11 cellular contexts compared by ENCODE assay signal in the genomic region with DNA sequence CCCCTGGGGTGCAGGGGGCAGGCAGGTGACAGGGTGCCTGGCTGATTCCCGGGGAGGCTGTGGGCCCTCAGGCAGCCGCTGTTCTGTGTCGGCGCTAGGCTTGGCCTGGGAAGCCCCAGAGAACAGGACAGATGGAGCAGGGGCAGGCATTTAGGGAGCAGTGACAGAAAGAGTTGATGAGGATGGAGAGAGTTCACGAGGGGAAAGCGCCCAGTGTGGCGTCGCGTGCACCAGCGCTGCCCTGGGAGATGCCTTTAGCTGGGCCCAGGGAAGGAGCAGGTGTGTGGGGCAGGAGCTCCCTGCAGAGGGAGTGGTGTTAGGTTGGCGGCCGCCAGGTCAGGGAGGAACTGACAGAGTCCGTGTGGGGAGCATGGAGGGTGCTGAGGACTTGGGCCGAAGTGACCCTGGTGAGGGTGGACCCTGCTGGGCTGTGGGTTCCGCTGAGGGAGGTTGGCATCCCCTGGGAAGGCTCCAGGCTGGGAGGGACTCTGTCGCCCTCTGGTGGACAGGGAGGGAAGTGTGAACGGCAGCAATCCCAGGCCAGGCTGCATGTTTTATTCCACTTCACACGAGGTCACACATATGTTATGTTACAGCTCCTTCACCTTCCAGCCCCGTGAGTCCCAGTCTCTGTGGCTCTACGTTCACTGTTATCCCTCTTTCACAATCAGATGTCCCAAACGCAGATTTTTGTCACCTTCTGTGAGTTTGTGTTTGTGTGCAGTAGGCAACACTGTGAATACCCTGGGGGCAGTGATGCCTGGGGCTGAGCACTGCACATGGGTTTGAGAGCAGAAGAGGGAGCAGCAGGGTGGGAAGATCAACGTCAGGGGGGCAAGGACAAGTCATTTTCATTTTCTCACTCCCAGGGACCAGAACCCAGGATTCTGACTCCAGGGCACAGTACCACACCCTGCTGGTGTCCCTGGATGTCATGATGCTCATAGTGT. TPM values are rescaled to one million over a fixed set of nuclear protein-coding genes. Genes with fewer than 3 reads are reported as not detected.
DNase-seq lines count a peak whose midpoint lies in the region; ATAC-seq and TF ChIP-seq lines count a peak whose summit lies in the region.
"Not testable (repeated sequence)": the region's sequence is repeated elsewhere in the genome, so short reads cannot be mapped to it uniquely, and the experiment has no call there.
"Had no signal": no experiment of that assay in that cellular context is flagged by ENCODE, and none has a peak within 500 bp of the region (broad histone marks: within the 10 kb centered on the region; RNA-seq: fewer than 3 reads in every experiment).

No MANE protein-coding gene starts in this region.

- not testable (repeated sequence) for H3K4me2 ChIP-seq in HCT116 (ENCODE audit: low read length); OCI-LY7 (ENCODE audit: low read length)

- H3K27ac Mint-ChIP-seq in activated naive CD8-positive, alpha-beta T cell treated with anti-CD3 and anti-CD28 coated beads, Interleukin-2, amount 10 ng/mL, durations not matched to agents 7 days and 5 days; mesothelial cell of epicardium: not testable (repeated sequence)

- not testable (repeated sequence) for H3K4me3 Mint-ChIP-seq in activated naive CD8-positive, alpha-beta T cell treated with anti-CD3 and anti-CD28 coated beads, Interleukin-2, amount 10 ng/mL, durations not matched to agents 7 days and 5 days; mesothelial cell of epicardium

- intact Hi-C loops in HCT116 (cut with micrococcal nuclease); OCI-LY7 (cut with micrococcal nuclease; ENCODE audit: unreplicated experiment): not testable (repeated sequence)

- not testable (repeated sequence) for H3K36me3 ChIP-seq in BJ (ENCODE audit: control insufficient read depth, insufficient read depth, low read length); HCT116 (ENCODE audit: control insufficient read depth in 1 of 2, insufficient read depth in 2 of 2, low read length in 2 of 2); OCI-LY7 (ENCODE audit: insufficient read depth, low read length)

- RAD21 ChIA-PET in HCT116 (lab: Charles Lee; ENCODE audit: low non-redundant PET in 1 of 2, low total read pairs in 2 of 2, uncharacterized antibody in 2 of 2, unreplicated experiment in 2 of 2), result not testable (repeated sequence)

- not testable (repeated sequence) for TF ChIP-seq POLR2A in HCT116 (IDR thresholded peaks at IDR 0.05; ENCODE audit: borderline replicate concordance, extremely low read depth, insufficient read depth, insufficient read length)

- H3K9ac ChIP-seq in HCT116 (ENCODE audit: low read length), result not testable (repeated sequence)

- not testable (repeated sequence) for DNase-seq in BJ (ENCODE audit: low read depth); HCT116 (ENCODE audit: low read depth, low spot score); epithelial cell of proximal tubule (ENCODE audit: low read depth); mesothelial cell of epicardium (ENCODE audit: low spot score in 2 of 2, unreplicated experiment in 2 of 2)
- peak; percentile 2 for DNase-seq in OCI-LY7 (ENCODE audit: low spot score)
- DNase-seq in activated CD4-positive, alpha-beta T cell treated with anti-CD3 and anti-CD28 coated beads, Interleukin-2, amount 50 U/mL, for 1 hour, result peak; percentile 9
- peak; percentile 59 for DNase-seq in activated naive CD8-positive, alpha-beta T cell treated with anti-CD3 and anti-CD28 coated beads, Interleukin-2, amount 10 ng/mL, durations not matched to agents 7 days and 5 days
- DNase-seq in stimulated activated CD8-positive, alpha-beta memory T cell treated with anti-CD3 and anti-CD28 coated beads, Interleukin-4, amount 100 ng/mL, for 24 hours (ENCODE audit: low read depth), result peak; percentile 15

- not testable (repeated sequence) for H4K20me1 ChIP-seq in HCT116 (ENCODE audit: insufficient read depth); OCI-LY7 (ENCODE audit: insufficient read depth, low read length)

- not testable (repeated sequence) for H3K4me3 ChIP-seq in BJ (ENCODE audit: low read depth, low read length); HCT116 (replicated peaks in 1 of 2; ENCODE audit: low read depth in 1 of 2, low read length in 2 of 2); OCI-LY7 (ENCODE audit: low read depth, low read length, poor library complexity, severe bottlenecking); epithelial cell of proximal tubule (ENCODE audit: low read depth, low read length)

- not testable (repeated sequence) for H3K4me1 Mint-ChIP-seq in activated naive CD8-positive, alpha-beta T cell treated with anti-CD3 and anti-CD28 coated beads, Interleukin-2, amount 10 ng/mL, durations not matched to agents 7 days and 5 days; mesothelial cell of epicardium

- not testable (repeated sequence) for H3K79me2 ChIP-seq in HCT116 (ENCODE audit: insufficient read depth, low read length); OCI-LY7 (ENCODE audit: insufficient read depth, low read depth, low read length)

- BruUV-seq in HCT116 (replicated peaks; lab: Mats Ljungman, UMichigan); OCI-LY7 (replicated peaks; lab: Mats Ljungman, UMichigan): not testable (repeated sequence)

- not testable (repeated sequence) for H3K27ac ChIP-seq in HCT116 (ENCODE audit: low read depth, low read length); OCI-LY7 (ENCODE audit: low read depth, low read length, poor library complexity, severe bottlenecking)

- H3K27me3 Mint-ChIP-seq in activated naive CD8-positive, alpha-beta T cell treated with anti-CD3 and anti-CD28 coated beads, Interleukin-2, amount 10 ng/mL, durations not matched to agents 7 days and 5 days; mesothelial cell of epicardium (ENCODE audit: low read depth): not testable (repeated sequence)

- not testable (repeated sequence) for H3K9me2 ChIP-seq in HCT116 (ENCODE audit: insufficient read depth); OCI-LY7 (ENCODE audit: insufficient read depth, low read length)

- H3K4me1 ChIP-seq in HCT116 (ENCODE audit: control insufficient read depth in 1 of 2, insufficient read depth in 2 of 2, low read length in 2 of 2); OCI-LY7 (ENCODE audit: insufficient read depth, low read length, poor library complexity, severe bottlenecking): not testable (repeated sequence)

- H3K9me3 Mint-ChIP-seq in activated naive CD8-positive, alpha-beta T cell treated with anti-CD3 and anti-CD28 coated beads, Interleukin-2, amount 10 ng/mL, durations not matched to agents 7 days and 5 days, result not testable (repeated sequence)
- H3K9me3 Mint-ChIP-seq in mesothelial cell of epicardium, result peaks cover 59% of the 10 kb centered on the region

- H3K9me3 ChIP-seq in HCT116 (ENCODE audit: control insufficient read depth in 1 of 2, insufficient read depth in 1 of 2, low read depth in 1 of 2, low read length in 2 of 2); OCI-LY7 (ENCODE audit: low read length): not testable (repeated sequence)

- not testable (repeated sequence) for H2AFZ ChIP-seq in HCT116 (ENCODE audit: low read depth, low read length, poor library complexity, severe bottlenecking); OCI-LY7 (ENCODE audit: low read length)

- peak; percentile 46 for TF ChIP-seq RAD21 in HCT116 (IDR thresholded peaks at IDR 0.05; ENCODE audit: low read depth)

- not testable (repeated sequence) for ATAC-seq in HCT116; activated naive CD8-positive, alpha-beta T cell treated with anti-CD3 and anti-CD28 coated beads, Interleukin-2, amount 10 ng/mL, durations not matched to agents 7 days and 5 days (ENCODE audit: low read depth)

- not testable (repeated sequence) for H3K27me3 ChIP-seq in BJ (ENCODE audit: control insufficient read depth, insufficient read depth, low read length); HCT116 (ENCODE audit: insufficient read depth, low read length)

- CTCF ChIA-PET in BJ (lab: Yijun Ruan, JAX), result interaction anchor here (1.4 to 1.5 kb wide), 2 partner anchors 34 to 63 kb away, joined by 3 to 6 read pairs; no protein-coding TSS in a partner anchor
- CTCF ChIA-PET in HCT116 (lab: Charles Lee), result interaction anchor here (0.6 to 1.3 kb wide), 2 partner anchors 43 to 248 kb away, joined by 3 to 5 read pairs; no protein-coding TSS in a partner anchor
- CTCF ChIA-PET in OCI-LY7 (lab: Charles Lee; ENCODE audit: unreplicated experiment), result not testable (repeated sequence)

- TF ChIP-seq CTCF in BJ (IDR thresholded peaks at IDR 0.05; ENCODE audit: insufficient read depth, low read depth, low read length), result peak; percentile 46
- peak; percentile 45 to 56 (median 54); a peak in 4 of 6 replicates for TF ChIP-seq CTCF in HCT116 (IDR thresholded peaks at IDR 0.05 in 2 of 3, conservative IDR thresholded peaks at IDR 0.05 in 1 of 3; ENCODE audit: borderline replicate concordance in 1 of 3, insufficient read depth in 1 of 3, low read depth in 2 of 3, low read length in 2 of 3)
- peak; percentile 62 for TF ChIP-seq CTCF in OCI-LY7 (conservative IDR thresholded peaks at IDR 0.05; ENCODE audit: low read length)
- peak; percentile 43 for TF ChIP-seq CTCF in epithelial cell of proximal tubule (conservative IDR thresholded peaks at IDR 0.05; ENCODE audit: low read depth, low read length)
- TF ChIP-seq CTCF in mesothelial cell of epicardium (IDR thresholded peaks at IDR 0.05; ENCODE audit: unreplicated experiment), result peak; percentile 35

- POLR2A ChIA-PET in BJ (lab: Charles Lee); HCT116 (lab: Charles Lee); OCI-LY7 (lab: Charles Lee); activated naive CD8-positive, alpha-beta T cell treated with anti-CD3 and anti-CD28 coated beads, Interleukin-2, amount 10 ng/mL, durations not matched to agents 7 days and 5 days (lab: Charles Lee): not testable (repeated sequence)

- not testable (repeated sequence) for H3K36me3 Mint-ChIP-seq in activated naive CD8-positive, alpha-beta T cell treated with anti-CD3 and anti-CD28 coated beads, Interleukin-2, amount 10 ng/mL, durations not matched to agents 7 days and 5 days; mesothelial cell of epicardium

TF ChIP-seq in HCT116, 20 proteins besides CTCF, POLR2A, EP300 and RAD21 (continues in another document):
- 0 out of 2 replicates have a peak, but pooled peaks have one; percentile 53 for TF ChIP-seq CBX3 (IDR thresholded peaks at IDR 0.05; ENCODE audit: low read depth)

RNA-seq across cellular contexts. Expression of a gene that starts 1.7 kb away (rescaled TPM):
- 5.5 and 8.6 TPM in 2 replicates for polyA plus RNA-seq in BJ (2011; rRNA removed)
- 1.3 and 2.6 TPM in 2 replicates for polyA minus RNA-seq in BJ (2011; rRNA and poly(A)+ RNA removed)
- not detected for total RNA-seq in HCT116 (2021; ENCODE audit: unreplicated experiment)
- not detected in 2 replicates for polyA plus RNA-seq in HCT116 (2012)
- not detected in 2 replicates for total RNA-seq in OCI-LY7 (2014; rRNA removed; shearing (Covaris generic))
- total RNA-seq in OCI-LY7 (2022), result not detected in 2 replicates
- total RNA-seq in activated naive CD8-positive, alpha-beta T cell treated with anti-CD3 and anti-CD28 coated beads, Interleukin-2, amount 10 ng/mL, durations not matched to agents 7 days and 5 days, result not detected
- 0.43 and 1.3 TPM in 2 replicates for total RNA-seq in epithelial cell of proximal tubule
- total RNA-seq in mesothelial cell of epicardium, result not detected in 3 replicates
- total RNA-seq: aorta, ureter had no signal
- polyA plus RNA-seq: aorta, IgD-negative memory B cell had no signal
